ENCODE assay signal across 8 cellular contexts in genomic region chr2:160652236-160652635, GRCh38.
A peak's percentile ranks its signal among the peaks of the same experiment; 100 is the strongest.
DNase-seq lines count a peak whose midpoint lies in the region; ATAC-seq and TF ChIP-seq lines count a peak whose summit lies in the region.

No MANE protein-coding gene starts in this region.

- no peaks in the 10 kb centered on the region for H3K9me3 Mint-ChIP-seq in activated naive CD4-positive, alpha-beta T cell treated with anti-CD3 and anti-CD28 coated beads, Interleukin-2, amount 50 U/mL, for 24 hours

- H2AFZ ChIP-seq in parathyroid adenoma, result peak overlapping the region; percentile 46

- H3K4me3 Mint-ChIP-seq in activated naive CD4-positive, alpha-beta T cell treated with anti-CD3 and anti-CD28 coated beads, Interleukin-2, amount 50 U/mL, for 24 hours, result peak overlapping the region; percentile 19

- no peaks in the 10 kb centered on the region for H3K79me2 ChIP-seq in parathyroid adenoma

- H3K4me1 ChIP-seq in Peyer's patch, result no peaks in the 10 kb centered on the region
- peaks cover 2% of the 10 kb centered on the region for H3K4me1 ChIP-seq in parathyroid adenoma

- H3K9ac ChIP-seq in parathyroid adenoma, result no peak overlapping the region

- no peaks in the 10 kb centered on the region for H3K36me3 Mint-ChIP-seq in activated naive CD4-positive, alpha-beta T cell treated with anti-CD3 and anti-CD28 coated beads, Interleukin-2, amount 50 U/mL, for 24 hours

- H3K27ac Mint-ChIP-seq in activated naive CD4-positive, alpha-beta T cell treated with anti-CD3 and anti-CD28 coated beads, Interleukin-2, amount 50 U/mL, for 24 hours, result peak overlapping the region; percentile 18

- H3K36me3 ChIP-seq in Peyer's patch (no peaks in the 10 kb centered on the region), parathyroid adenoma (ENCODE audit: control insufficient read depth, insufficient read depth, low read length) (no peaks in the 10 kb centered on the region)

- H3K4me2 ChIP-seq in parathyroid adenoma (ENCODE audit: low read length), result no peak overlapping the region

- TF ChIP-seq POLR2A in Peyer's patch (IDR thresholded peaks at IDR 0.05), result no peak

- H3K4me1 Mint-ChIP-seq in activated naive CD4-positive, alpha-beta T cell treated with anti-CD3 and anti-CD28 coated beads, Interleukin-2, amount 50 U/mL, for 24 hours, result peaks cover 33% of the 10 kb centered on the region

- TF ChIP-seq CTCF in Peyer's patch (IDR thresholded peaks at IDR 0.05), result no peak
- no peak for TF ChIP-seq CTCF in parathyroid adenoma (IDR thresholded peaks at IDR 0.05)

- H3K27ac ChIP-seq in Peyer's patch, result no peak overlapping the region
- H3K27ac ChIP-seq in parathyroid adenoma, result no peak overlapping the region

- ATAC-seq in GM19351 (IDR thresholded peaks at IDR 0.05; ENCODE audit: unreplicated experiment) (peak; percentile 56), HG03565 (IDR thresholded peaks at IDR 0.05; ENCODE audit: unreplicated experiment) (no peak), GM19397 (IDR thresholded peaks at IDR 0.05; ENCODE audit: unreplicated experiment) (no peak), HG02571 (IDR thresholded peaks at IDR 0.05; ENCODE audit: unreplicated experiment) (no peak)

- H3K27me3 ChIP-seq in Peyer's patch (no peaks in the 10 kb centered on the region), parathyroid adenoma (ENCODE audit: control insufficient read depth, insufficient read depth, low read length) (no peaks in the 10 kb centered on the region)

- H3K4me3 ChIP-seq in Peyer's patch, result no peak overlapping the region
- no peak overlapping the region for H3K4me3 ChIP-seq in parathyroid adenoma (ENCODE audit: low read depth, low read length)

- H3K27me3 Mint-ChIP-seq in activated naive CD4-positive, alpha-beta T cell treated with anti-CD3 and anti-CD28 coated beads, Interleukin-2, amount 50 U/mL, for 24 hours, result no peaks in the 10 kb centered on the region

- H3K9me3 ChIP-seq in Peyer's patch (no peaks in the 10 kb centered on the region), parathyroid adenoma (ENCODE audit: control insufficient read depth, low read length) (no peaks in the 10 kb centered on the region)

- DNase-seq in Peyer's patch (peak in 2 of 3 donors; percentile 55 to 82), NCI-H510A treated with DMSO at 0.1 percent for 48 hours (lab: John Stamatoyannopoulos, UW) (no peak)
